In genomic region chr1:112712701-112713128, GRCh38 we compare ENCODE assay signal across 23 cellular contexts. TPM values are rescaled to one million over a fixed set of nuclear protein-coding genes. Genes with fewer than 3 reads are reported as not detected.
DNase-seq lines count a peak whose midpoint lies in the region; ATAC-seq, FAIRE-seq and TF ChIP-seq lines count a peak whose summit lies in the region.
"Had no signal": no experiment of that assay in that cellular context is flagged by ENCODE, and none has a peak within 500 bp of the region (broad histone marks: within the 10 kb centered on the region; RNA-seq: fewer than 3 reads in every experiment).

No MANE protein-coding gene starts in this region.

- no peaks in the 10 kb centered on the region for H3K79me1 ChIP-seq in H9 (ENCODE audit: insufficient read depth, low read depth, low read length, poor library complexity, severe bottlenecking)

- no peak overlapping the region for H2BK5ac ChIP-seq in H9 (ENCODE audit: insufficient read length, low read length)

- no peak for FAIRE-seq in astrocyte (lab: Jason Lieb, UNC)
- FAIRE-seq: HepG2 had no signal

- no peak overlapping the region for H2BK15ac ChIP-seq in H9 (ENCODE audit: low read depth, low read length)

- H3K36me3 Mint-ChIP-seq in H9 (ENCODE audit: insufficient read depth in 1 of 3, low read depth in 3 of 3) (peaks cover 13 to 24% (median 17%) of the 10 kb centered on the region in 3 experiments), astrocyte (ENCODE audit: low read depth, unreplicated experiment) (peaks cover 7% of the 10 kb centered on the region)

- no peak overlapping the region for H4K8ac ChIP-seq in H9 (replicated peaks; ENCODE audit: insufficient read length, low read depth, low read length)

- TF ChIP-seq CTCF in H9 (conservative IDR thresholded peaks at IDR 0.05): no peak
- no peak for TF ChIP-seq CTCF in astrocyte (IDR thresholded peaks at IDR 0.05; ENCODE audit: insufficient read depth, low read depth, low read length)
- TF ChIP-seq CTCF in spleen (IDR thresholded peaks at IDR 0.05 in 8 of 11, conservative IDR thresholded peaks at IDR 0.05 in 3 of 11): no peak
- TF ChIP-seq CTCF in adrenal gland (IDR thresholded peaks at IDR 0.05): no peak

- H3K4me2 ChIP-seq in H9 (ENCODE audit: insufficient read depth, insufficient read length, low read length) (no peak overlapping the region), astrocyte (ENCODE audit: low read length) (no peak overlapping the region)

- WGBS in H9 (ENCODE audit: extremely low coverage, insufficient read length, low lambda C conversion rate): no CpG with 5 or more reads among the region's 9 CpGs
- WGBS in spleen, 5 donors: 81 to 90% (median 84%) methylated on average over 9 of the region's 9 CpGs
- 83 to 97% (median 89%) methylated on average over 4 to 9 of the region's 9 CpGs for WGBS in adrenal gland, 4 donors

- peak; percentile 48 for DNase-seq in H9
- DNase-seq in astrocyte (ENCODE audit: low read depth): no peak
- peak; percentile 36 for DNase-seq in islet precursor cell
- peak; percentile 67 for DNase-seq in spleen
- no peak for DNase-seq in adrenal gland
- DNase-seq in T1000 (lab: John Stamatoyannopoulos, UW): no peak
- DNase-seq: BE2C, EL, GF-D8, HFFc6, KBM-7, MM.1S, NCI-H1048, NCI-H1436, NCI-H187 treated with DMSO at 0.1 percent for 48 hours, NCI-H2107, NCI-H446 treated with DMSO at 0.1 percent for 48 hours, NCI-H526 treated with DMSO at 0.1 percent for 48 hours, SHP77 treated with DMSO at 0.1 percent for 48 hours had no signal

- H2AFZ ChIP-seq in H9 (ENCODE audit: low read length): no peak overlapping the region
- H2AFZ ChIP-seq in astrocyte (ENCODE audit: low read depth, low read length): no peak overlapping the region

- H3K9me3 Mint-ChIP-seq in H9 (peaks cover 0 to 3% of the 10 kb centered on the region in 2 experiments; a peak in 1 of 5 replicates), astrocyte (ENCODE audit: unreplicated experiment) (peaks cover 2% of the 10 kb centered on the region)
- H3K9me3 Mint-ChIP-seq: HFFc6 had no signal

- H3T11ph ChIP-seq in H9 (ENCODE audit: low read length): no peak overlapping the region

- H2BK20ac ChIP-seq in H9 (ENCODE audit: low read depth, low read length, poor library complexity, severe bottlenecking): no peak overlapping the region

- peaks cover 19% of the 10 kb centered on the region for H3K23me2 ChIP-seq in H9 (ENCODE audit: insufficient read length, low read depth, low read length, poor library complexity, severe bottlenecking)

- H3K27me3 Mint-ChIP-seq in H9 (ENCODE audit: low read depth) (peaks cover 60% of the 10 kb centered on the region), astrocyte (ENCODE audit: low read depth, unreplicated experiment) (peaks cover 5% of the 10 kb centered on the region)

- no peak overlapping the region for H3K14ac ChIP-seq in H9 (ENCODE audit: insufficient read depth, low read length)

- H3K4me3 Mint-ChIP-seq in H9: peak overlapping the region in 1 of 2 experiments; percentile 95; a peak in 2 of 5 replicates
- H3K4me3 Mint-ChIP-seq in astrocyte (ENCODE audit: unreplicated experiment): peak overlapping the region; percentile 23
- H3K4me3 Mint-ChIP-seq: HFFc6 had no signal

- no peak overlapping the region for H4K91ac ChIP-seq in H9 (ENCODE audit: insufficient read length, low read depth, low read length)

- no peak for ATAC-seq in HG03175 (IDR thresholded peaks at IDR 0.05; ENCODE audit: unreplicated experiment)
- ATAC-seq: HepG2 had no signal

- H3K36me3 ChIP-seq in astrocyte (ENCODE audit: insufficient read depth, low read length): no peaks in the 10 kb centered on the region
- H3K36me3 ChIP-seq in spleen: no peaks in the 10 kb centered on the region
- no peaks in the 10 kb centered on the region for H3K36me3 ChIP-seq in adrenal gland (replicated peaks in 1 of 2)
- H3K36me3 ChIP-seq: BE2C had no signal

- intact Hi-C loops in spleen (cut with DNase I; ENCODE audit: low total_unique reads): no loop called here
- intact Hi-C loops in adrenal gland (cut with DNase I): loop anchor here in 1 of 2 donors (5.0 to 10.0 kb wide), 3 partner anchors 95 to 332 kb away; partner anchors contain the start of genes CAPZA1 and ST7L

- H3K9me3 ChIP-seq in H9 (ENCODE audit: control insufficient read depth, low read depth, low read length): no peaks in the 10 kb centered on the region
- H3K9me3 ChIP-seq in astrocyte (ENCODE audit: insufficient read depth, low read depth, low read length): no peaks in the 10 kb centered on the region
- H3K9me3 ChIP-seq in spleen: no peaks in the 10 kb centered on the region
- H3K9me3 ChIP-seq in adrenal gland (replicated peaks in 1 of 3): no peaks in the 10 kb centered on the region
- H3K9me3 ChIP-seq: BE2C had no signal

- H3K79me2 ChIP-seq in H9 (ENCODE audit: insufficient read depth, low read length): no peaks in the 10 kb centered on the region; the same call in 1 of the 2 replicates
- H3K79me2 ChIP-seq in astrocyte (ENCODE audit: insufficient read depth, low read length): no peaks in the 10 kb centered on the region

- no peak overlapping the region for H3K56ac ChIP-seq in H9 (ENCODE audit: insufficient read length, low read depth, low read length)

- H3K18ac ChIP-seq in H9 (ENCODE audit: insufficient read length, low read depth, low read length): no peak overlapping the region

- no peak overlapping the region for H2BK120ac ChIP-seq in H9 (ENCODE audit: low read depth, low read length, poor library complexity, severe bottlenecking)

- peaks cover 51 to 54% of the 10 kb centered on the region in 2 experiments for H3K4me1 Mint-ChIP-seq in H9
- peaks cover 12% of the 10 kb centered on the region for H3K4me1 Mint-ChIP-seq in astrocyte (ENCODE audit: low read depth, unreplicated experiment)

- no peak overlapping the region for H3K9ac ChIP-seq in H9 (ENCODE audit: extremely low read depth, insufficient read length, low read length)
- no peak overlapping the region for H3K9ac ChIP-seq in astrocyte (ENCODE audit: low read length)

- H3K27ac Mint-ChIP-seq in H9 (no peak overlapping the region), astrocyte (ENCODE audit: unreplicated experiment) (no peak overlapping the region)
- H3K27ac Mint-ChIP-seq: HFFc6 had no signal

- H2AK5ac ChIP-seq in H9 (ENCODE audit: insufficient read length, low read length): no peak overlapping the region

- H3K23ac ChIP-seq in H9 (ENCODE audit: insufficient read length, low read depth, low read length): no peak overlapping the region

- no peak overlapping the region for H3K4ac ChIP-seq in H9 (ENCODE audit: low read depth, low read length)

- no peak overlapping the region for H3K4me3 ChIP-seq in astrocyte (ENCODE audit: insufficient read depth, low read depth, low read length)
- H3K4me3 ChIP-seq in spleen: no peak overlapping the region
- H3K4me3 ChIP-seq in adrenal gland: no peak overlapping the region
- H3K4me3 ChIP-seq: SK-N-MC had no signal

- no peak overlapping the region for H2BK12ac ChIP-seq in H9 (ENCODE audit: insufficient read length, low read depth, low read length)

- H4K20me1 ChIP-seq in H9 (ENCODE audit: control insufficient read depth, insufficient read depth, insufficient read length) (no peaks in the 10 kb centered on the region), astrocyte (ENCODE audit: insufficient read depth, low read length) (no peaks in the 10 kb centered on the region)

- H3K27me3 ChIP-seq in H9 (ENCODE audit: insufficient read depth, low read length) (no peaks in the 10 kb centered on the region), astrocyte (ENCODE audit: insufficient read depth, low read length) (peaks cover 2% of the 10 kb centered on the region), spleen (replicated peaks in 1 of 7) (peaks cover 0 to 11% (median 0%) of the 10 kb centered on the region in 7 donors), adrenal gland (no peaks in the 10 kb centered on the region)

- H4K5ac ChIP-seq in H9 (ENCODE audit: insufficient read length, low read depth, low read length): no peak overlapping the region

- H3K4me1 ChIP-seq in H9 (ENCODE audit: insufficient read depth, low read length) (peaks cover 5% of the 10 kb centered on the region), astrocyte (ENCODE audit: insufficient read depth, low read length) (peaks cover 24% of the 10 kb centered on the region), spleen (peaks cover 5 to 47% (median 30%) of the 10 kb centered on the region in 6 donors), adrenal gland (replicated peaks in 1 of 2) (peaks cover 19 to 24% of the 10 kb centered on the region in 2 donors)

- H3K27ac ChIP-seq in H9 (ENCODE audit: insufficient read length, low read depth, low read length) (no peak overlapping the region), astrocyte (ENCODE audit: low read depth, low read length) (no peak overlapping the region), spleen (no peak overlapping the region), adrenal gland (no peak overlapping the region)
- H3K27ac ChIP-seq: RWPE1, SK-N-MC had no signal

- no peak for TF ChIP-seq POLR2A in spleen (IDR thresholded peaks at IDR 0.05)
- TF ChIP-seq POLR2A in adrenal gland (IDR thresholded peaks at IDR 0.05): no peak

RNA-seq across cellular contexts. Expression of gene PPM1J, which starts 2.4 kb away (rescaled TPM):
- total RNA-seq in H9 (2021): 12.7 and 13.2 TPM in 2 replicates
- total RNA-seq in astrocyte: 5.2 TPM in 2 replicates
- 1 to 10 TPM in 5 of 7 donors, under 1 TPM in 2; 0.51 to 1.8 (median 1.3) TPM for total RNA-seq in spleen
- polyA plus RNA-seq in spleen: 1 to 10 TPM; 1.3 to 1.9 (median 1.5) TPM
- total RNA-seq in adrenal gland: 1 to 10 TPM in 3 of 8 donors, under 1 TPM in 4, not detected in 1; 0.31 to 4.7 (median 0.61) TPM
- 1 to 10 TPM; 1.7 to 5.1 (median 2.7) TPM for polyA plus RNA-seq in adrenal gland

RNA-seq across cellular contexts. Expression of gene RHOC, which starts 5.8 kb away (rescaled TPM):
- total RNA-seq in H9 (2021) (68.9 and 78.2 TPM in 2 replicates), astrocyte (585 and 657 TPM in 2 replicates), spleen (100 to 1,000 TPM; 125 to 292 (median 210) TPM), adrenal gland (100 to 1,000 TPM; 191 to 374 (median 235) TPM)
- polyA plus RNA-seq in spleen (100 to 1,000 TPM; 120 to 323 (median 153) TPM), adrenal gland (100 to 1,000 TPM; 186 to 242 (median 238) TPM)

RNA-seq across cellular contexts. Expression of gene MOV10, which starts 38.3 kb away (rescaled TPM):
- 77.8 and 80.4 TPM in 2 replicates for total RNA-seq in H9 (2021)
- 121 and 147 TPM in 2 replicates for total RNA-seq in astrocyte
- total RNA-seq in spleen: 10 to 100 TPM; 45.5 to 92.3 (median 60.2) TPM
- polyA plus RNA-seq in spleen: 10 to 100 TPM; 23.5 to 62.5 (median 50.8) TPM
- 10 to 100 TPM; 39.1 to 86.7 (median 58.1) TPM for total RNA-seq in adrenal gland
- 100 to 1,000 TPM in 2 of 3 donors, 10 to 100 TPM in 1; 43.7 to 372 (median 242) TPM for polyA plus RNA-seq in adrenal gland

Comparison
In these comparisons a context has a peak if more than half of its experiments do, and no peak if none do; other contexts are left out.
1. DNase-seq: peak in H9 (single experiment), islet precursor cell (single experiment) and spleen (single experiment); none in astrocyte (single experiment), adrenal gland (0 of 7) and T1000 (single experiment).